Comparison of ENCODE assay signal across 19 cellular contexts in genomic region chr12:3035171-3035570, GRCh38. TPM values are rescaled to one million over a fixed set of nuclear protein-coding genes. Genes with fewer than 3 reads are reported as not detected.
A peak's percentile ranks its signal among the peaks of the same experiment; 100 is the strongest.
DNase-seq lines count a peak whose midpoint lies in the region; ATAC-seq and TF ChIP-seq lines count a peak whose summit lies in the region.
"Had no signal": no experiment of that assay in that cellular context is flagged by ENCODE, and none has a peak within 500 bp of the region (broad histone marks: within the 10 kb centered on the region; RNA-seq: fewer than 3 reads in every experiment).

No MANE protein-coding gene starts in this region.

- H3K9ac ChIP-seq in neural cell (ENCODE audit: low read length): peak overlapping the region; percentile 46

- H4K20me1 ChIP-seq in neural cell (ENCODE audit: insufficient read depth): no peaks in the 10 kb centered on the region

- H3K9me2 ChIP-seq in neural cell (ENCODE audit: insufficient read depth, low read length): no peaks in the 10 kb centered on the region

- ATAC-seq in GM18511 (IDR thresholded peaks at IDR 0.05; ENCODE audit: unreplicated experiment) (no peak), esophagus mucosa (no peak)
- ATAC-seq: activated CD8-positive, alpha-beta memory T cell treated with anti-CD3 and anti-CD28 coated beads, Interleukin-2, amount 10 ng/mL, durations not matched to agents 7 days and 5 days; mucosa of descending colon had no signal

- peaks cover 62% of the 10 kb centered on the region for H3K4me1 Mint-ChIP-seq in endothelial cell (ENCODE audit: unreplicated experiment)
- H3K4me1 Mint-ChIP-seq: activated CD8-positive, alpha-beta memory T cell treated with anti-CD3 and anti-CD28 coated beads, Interleukin-2, amount 10 ng/mL, durations not matched to agents 7 days and 5 days; central memory CD8-positive, alpha-beta T cell had no signal

- H3K4me3 ChIP-seq in neural cell (ENCODE audit: low read length) (no peak overlapping the region), ascending aorta (no peak overlapping the region)
- H3K4me3 ChIP-seq: mucosa of descending colon had no signal

- no peak overlapping the region for H3K4me3 Mint-ChIP-seq in endothelial cell (ENCODE audit: unreplicated experiment)
- H3K4me3 Mint-ChIP-seq: activated CD8-positive, alpha-beta memory T cell treated with anti-CD3 and anti-CD28 coated beads, Interleukin-2, amount 10 ng/mL, durations not matched to agents 7 days and 5 days; central memory CD8-positive, alpha-beta T cell had no signal

- no peaks in the 10 kb centered on the region for H3K36me3 ChIP-seq in neural cell (ENCODE audit: insufficient read depth, low read length)
- H3K36me3 ChIP-seq in ascending aorta: peaks cover 14 to 29% of the 10 kb centered on the region in 2 donors
- H3K36me3 ChIP-seq: neutrophil had no signal

- no peaks in the 10 kb centered on the region for H3K9me3 Mint-ChIP-seq in endothelial cell (ENCODE audit: unreplicated experiment)
- H3K9me3 Mint-ChIP-seq: activated T-helper 2 cell treated with anti-CD3 and anti-CD28 coated beads, Interferon-gamma antibody, Interleukin-2, Interleukin-4, amounts not matched to agents 10 μg/mL and 5 μg/mL and 100 μg/mL, durations not matched to agents 14 hours and 24 hours and 36 hours; central memory CD8-positive, alpha-beta T cell had no signal

- peaks cover 20% of the 10 kb centered on the region for H3K27me3 Mint-ChIP-seq in endothelial cell (ENCODE audit: unreplicated experiment)
- H3K27me3 Mint-ChIP-seq: activated CD8-positive, alpha-beta memory T cell treated with anti-CD3 and anti-CD28 coated beads, Interleukin-2, amount 10 ng/mL, durations not matched to agents 7 days and 5 days had no signal

- intact Hi-C loops in ascending aorta (cut with DNase I): no loop called here

- no peaks in the 10 kb centered on the region for H3K9me3 ChIP-seq in neural cell (ENCODE audit: low read length)
- H3K9me3 ChIP-seq in ascending aorta: no peaks in the 10 kb centered on the region
- H3K9me3 ChIP-seq: mucosa of descending colon, neutrophil had no signal

- TF ChIP-seq RAD21 in Ishikawa (IDR thresholded peaks at IDR 0.05; ENCODE audit: low read depth): no peak
- no peak for TF ChIP-seq RAD21 in neural cell (conservative IDR thresholded peaks at IDR 0.05)

- TF ChIP-seq CTCF in endothelial cell (IDR thresholded peaks at IDR 0.05; ENCODE audit: unreplicated experiment) (no peak), neural cell (IDR thresholded peaks at IDR 0.05; ENCODE audit: poor library complexity, severe bottlenecking) (no peak), ascending aorta (IDR thresholded peaks at IDR 0.05) (no peak)

- H3K27ac Mint-ChIP-seq in endothelial cell (ENCODE audit: unreplicated experiment): peak overlapping the region; percentile 81
- H3K27ac Mint-ChIP-seq: activated CD8-positive, alpha-beta memory T cell treated with anti-CD3 and anti-CD28 coated beads, Interleukin-2, amount 10 ng/mL, durations not matched to agents 7 days and 5 days; activated T-helper 2 cell treated with anti-CD3 and anti-CD28 coated beads, Interferon-gamma antibody, Interleukin-2, Interleukin-4, amounts not matched to agents 10 μg/mL and 5 μg/mL and 100 μg/mL, durations not matched to agents 14 hours and 24 hours and 36 hours had no signal

- H3K79me2 ChIP-seq in neural cell (replicated peaks; ENCODE audit: insufficient read depth, low read length): no peaks in the 10 kb centered on the region

- no peak overlapping the region for H2AFZ ChIP-seq in neural cell (ENCODE audit: low read depth, low read length)

- H3K36me3 Mint-ChIP-seq in endothelial cell (ENCODE audit: low read depth, unreplicated experiment): peaks cover 58% of the 10 kb centered on the region
- H3K36me3 Mint-ChIP-seq: activated CD8-positive, alpha-beta memory T cell treated with anti-CD3 and anti-CD28 coated beads, Interleukin-2, amount 10 ng/mL, durations not matched to agents 7 days and 5 days had no signal

- no peak for TF ChIP-seq EP300 in Ishikawa (IDR thresholded peaks at IDR 0.05; ENCODE audit: borderline replicate concordance)
- no peak for TF ChIP-seq EP300 in neural cell (conservative IDR thresholded peaks at IDR 0.05; ENCODE audit: poor library complexity, severe bottlenecking)

- H3F3A ChIP-seq in neural cell (ENCODE audit: insufficient read depth, low read length, poor library complexity, severe bottlenecking): no peaks in the 10 kb centered on the region

- H3K27ac ChIP-seq in neural cell (ENCODE audit: low read length) (no peak overlapping the region), ascending aorta (no peak overlapping the region)
- H3K27ac ChIP-seq: neutrophil, RWPE1 had no signal

- H3K4me1 ChIP-seq in ascending aorta: no peaks in the 10 kb centered on the region

- no peak overlapping the region for H3K4me2 ChIP-seq in neural cell (ENCODE audit: low read length)

- DNase-seq in AG20443 (ENCODE audit: low spot score) (peak; percentile 43), endothelial cell (ENCODE audit: low spot score) (peak; percentile 39), ascending aorta (ENCODE audit: low spot score in 2 of 2) (no peak), DMS 273 treated with DMSO at 0.1 percent for 48 hours (lab: John Stamatoyannopoulos, UW) (no peak)
- DNase-seq: activated CD4-positive, alpha-beta T cell treated with anti-CD3 and anti-CD28 coated beads for 4 hours; activated CD8-positive, alpha-beta memory T cell treated with anti-CD3 and anti-CD28 coated beads, Interleukin-2, amount 10 ng/mL, durations not matched to agents 7 days and 5 days; DND-41; NCI-H1105 treated with DMSO at 0.1 percent for 48 hours; NCI-H2081 treated with DMSO at 0.1 percent for 48 hours; NCI-H510A treated with DMSO at 0.1 percent for 48 hours had no signal

- H3K27me3 ChIP-seq in neural cell (ENCODE audit: insufficient read depth, low read depth, low read length) (no peaks in the 10 kb centered on the region), ascending aorta (no peaks in the 10 kb centered on the region)
- H3K27me3 ChIP-seq: neutrophil had no signal

TF ChIP-seq in Ishikawa, 13 proteins besides CTCF, POLR2A, EP300 and RAD21 (continues in another document):
- TF ChIP-seq YY1 (IDR thresholded peaks at IDR 0.05; ENCODE audit: low read depth): no peak
- no peak for TF ChIP-seq TCF12 (IDR thresholded peaks at IDR 0.05; ENCODE audit: low read depth)
- TF ChIP-seq MAX (IDR thresholded peaks at IDR 0.05): no peak
- TF ChIP-seq TEAD4 (IDR thresholded peaks at IDR 0.05): peak; percentile 80
- TF ChIP-seq EGR1 (IDR thresholded peaks at IDR 0.05): no peak

TF ChIP-seq in neural cell, 6 proteins besides CTCF, POLR2A, EP300 and RAD21:
- no peak for TF ChIP-seq TAF1 (IDR thresholded peaks at IDR 0.05; ENCODE audit: low read depth)
- TF ChIP-seq SMC3 (conservative IDR thresholded peaks at IDR 0.05; ENCODE audit: poor library complexity): no peak
- no peak for TF ChIP-seq REST (IDR thresholded peaks at IDR 0.05; ENCODE audit: borderline replicate concordance)
- TF ChIP-seq POLR2AphosphoS5 (IDR thresholded peaks at IDR 0.05): no peak
- no peak for TF ChIP-seq EZH2 (IDR thresholded peaks at IDR 0.05; ENCODE audit: borderline replicate concordance, insufficient read depth, low read length, poor library complexity, severe bottlenecking)
- no peak for TF ChIP-seq MXI1 (conservative IDR thresholded peaks at IDR 0.05; ENCODE audit: poor library complexity, severe bottlenecking)

RNA-seq across cellular contexts. Expression of gene TSPAN9, which starts 42.0 kb away (rescaled TPM):
- total RNA-seq in endothelial cell (ENCODE audit: unreplicated experiment): 116 TPM
- 10.7 and 11.9 TPM in 2 replicates for polyA plus RNA-seq in neural cell
- 16.4 and 21.4 TPM in 2 replicates for polyA minus RNA-seq in neural cell
- 109 TPM for total RNA-seq in ascending aorta
- total RNA-seq in esophagus mucosa: 15.9 TPM
- total RNA-seq: activated CD8-positive, alpha-beta memory T cell treated with anti-CD3 and anti-CD28 coated beads, Interleukin-2, amount 10 ng/mL, durations not matched to agents 7 days and 5 days had no signal

Comparison
In these comparisons a context has a peak if more than half of its experiments do, and no peak if none do; other contexts are left out.
1. DNase-seq: peak in AG20443 (single experiment) and endothelial cell (single experiment); none in ascending aorta (0 of 2) and DMS 273 treated with DMSO at 0.1 percent for 48 hours (single experiment).